16 cellular contexts compared by ENCODE assay signal in genomic region chr19:13872339-13872694, GRCh38. TPM values are rescaled to one million over a fixed set of nuclear protein-coding genes. Genes with fewer than 3 reads are reported as not detected.
A peak's percentile ranks its signal among the peaks of the same experiment; 100 is the strongest.
DNase-seq lines count a peak whose midpoint lies in the region; TF ChIP-seq lines count a peak whose summit lies in the region.
"Had no signal": no experiment of that assay in that cellular context is flagged by ENCODE, and none has a peak within 500 bp of the region (broad histone marks: within the 10 kb centered on the region; RNA-seq: fewer than 3 reads in every experiment).

No MANE protein-coding gene starts in this region.

- TF ChIP-seq CTCF in MM.1S (IDR thresholded peaks at IDR 0.05; ENCODE audit: low read length) = no peak
- no peak for TF ChIP-seq CTCF in endodermal cell (conservative IDR thresholded peaks at IDR 0.05)
- no peak for TF ChIP-seq CTCF in GM13977 (IDR thresholded peaks at IDR 0.05; ENCODE audit: extremely low read depth, insufficient read depth, missing control alignments)

- no peak for DNase-seq in T-helper 1 cell
- no peak for DNase-seq in MM.1S
- no peak for DNase-seq in endodermal cell
- DNase-seq in trophoblast cell = no peak
- DNase-seq in DMS153 treated with DMSO at 0.1 percent for 48 hours (lab: John Stamatoyannopoulos, UW; ENCODE audit: unreplicated experiment) = no peak
- DNase-seq in amniotic stem cell (lab: John Stamatoyannopoulos, UW) = no peak
- DNase-seq in GM13977 (ENCODE audit: low spot score) = no peak
- DNase-seq: aorta, GDM1, midbrain, NCI-H187, PC-3, tibial artery had no signal

- no peak overlapping the region for H2BK5ac ChIP-seq in trophoblast cell (ENCODE audit: low read depth, low read length, poor library complexity)

- peaks cover 18% of the 10 kb centered on the region for H3K27me3 Mint-ChIP-seq in T-helper 1 cell treated with Interleukin-12 subunit alpha and Interleukin-12 subunit beta and Interleukin-4 antibody, amounts not matched to agents 30 μg/mL and 1 μg/mL, for 36 hours (ENCODE audit: low read depth)
- H3K27me3 Mint-ChIP-seq in endodermal cell (ENCODE audit: insufficient read depth) = peaks cover 78% of the 10 kb centered on the region

- H3K4ac ChIP-seq in trophoblast cell (ENCODE audit: low read depth, low read length) = no peak overlapping the region

- peak overlapping the region; percentile 28 for H2BK120ac ChIP-seq in trophoblast cell (ENCODE audit: insufficient read depth, low read length, poor library complexity)

- peak overlapping the region; percentile 34 for H3K4me3 Mint-ChIP-seq in T-helper 1 cell treated with Interleukin-12 subunit alpha and Interleukin-12 subunit beta and Interleukin-4 antibody, amounts not matched to agents 30 μg/mL and 1 μg/mL, for 36 hours
- H3K4me3 Mint-ChIP-seq in endodermal cell = peak overlapping the region; percentile 63

- H3K9me3 ChIP-seq in MM.1S (replicated peaks; ENCODE audit: insufficient read depth, low read length) (no peaks in the 10 kb centered on the region), endodermal cell (ENCODE audit: control insufficient read depth, low read length) (no peaks in the 10 kb centered on the region), trophoblast cell (ENCODE audit: insufficient read depth, low read depth, low read length) (peaks cover under 1% of the 10 kb centered on the region)
- H3K9me3 ChIP-seq: tibial artery had no signal

- no peak overlapping the region for H3K14ac ChIP-seq in trophoblast cell (ENCODE audit: low read length)

- no peak overlapping the region for H3K4me3 ChIP-seq in MM.1S (ENCODE audit: low read length)
- no peak overlapping the region for H3K4me3 ChIP-seq in endodermal cell (ENCODE audit: low read length)
- H3K4me3 ChIP-seq in trophoblast cell (ENCODE audit: low read depth, low read length) = no peak overlapping the region

- no peak overlapping the region for H3K27ac ChIP-seq in MM.1S (ENCODE audit: low read length)
- H3K27ac ChIP-seq in endodermal cell (ENCODE audit: low read depth, low read length) = no peak overlapping the region
- no peak overlapping the region for H3K27ac ChIP-seq in trophoblast cell (ENCODE audit: low read depth, low read length)
- H3K27ac ChIP-seq: tibial artery, VCaP had no signal

- H4K8ac ChIP-seq in trophoblast cell (ENCODE audit: low read depth, low read length) = no peak overlapping the region

- peaks cover 7% of the 10 kb centered on the region for H3K79me1 ChIP-seq in trophoblast cell (ENCODE audit: low read length)

- no peak overlapping the region for H4K12ac ChIP-seq in trophoblast cell (ENCODE audit: low read depth, low read length)

- H3K4me1 Mint-ChIP-seq in T-helper 1 cell treated with Interleukin-12 subunit alpha and Interleukin-12 subunit beta and Interleukin-4 antibody, amounts not matched to agents 30 μg/mL and 1 μg/mL, for 36 hours (ENCODE audit: low read depth) = no peaks in the 10 kb centered on the region
- H3K4me1 Mint-ChIP-seq in endodermal cell = peaks cover 8% of the 10 kb centered on the region

- no peaks in the 10 kb centered on the region for H3K36me3 Mint-ChIP-seq in T-helper 1 cell treated with Interleukin-12 subunit alpha and Interleukin-12 subunit beta and Interleukin-4 antibody, amounts not matched to agents 30 μg/mL and 1 μg/mL, for 36 hours (ENCODE audit: low read depth)
- H3K36me3 Mint-ChIP-seq in endodermal cell (ENCODE audit: low read depth) = no peaks in the 10 kb centered on the region

- H3K4me2 ChIP-seq in MM.1S (ENCODE audit: low read depth, low read length) (peak overlapping the region; percentile 62; the same call in 1 of the 2 replicates), trophoblast cell (ENCODE audit: low read length) (peak overlapping the region; percentile 66)

- H2BK12ac ChIP-seq in trophoblast cell (ENCODE audit: low read length) = no peak overlapping the region

- H3K27me3 ChIP-seq in MM.1S (replicated peaks; ENCODE audit: insufficient read depth, low read length) (peaks cover 85% of the 10 kb centered on the region), endodermal cell (ENCODE audit: control insufficient read depth, insufficient read depth, low read length, poor library complexity, severe bottlenecking) (peaks cover 41% of the 10 kb centered on the region), trophoblast cell (ENCODE audit: insufficient read depth, low read length) (no peaks in the 10 kb centered on the region)

- no peak overlapping the region for H3K23ac ChIP-seq in trophoblast cell (ENCODE audit: low read length)

- H4K91ac ChIP-seq in trophoblast cell (ENCODE audit: low read depth, low read length) = no peak overlapping the region

- 39% methylated on average over 5 of the region's 5 CpGs; no CpG with 5 or more reads in 1 of the 2 experiments for WGBS in endodermal cell (ENCODE audit: insufficient coverage in 1 of 2, insufficient read length in 1 of 2), 2 experiments
- no CpG with 5 or more reads among the region's 5 CpGs for WGBS in trophoblast cell (ENCODE audit: extremely low coverage, insufficient coverage, insufficient read length)

- in situ Hi-C loops in GM13977 (cut with MboI; ENCODE audit: low pct_unique_long_range_greater_than_20kb, low sequenced_read_pairs, unreplicated experiment) = loop anchor here (10.0 kb wide), 2 partner anchors 202 to 268 kb away; partner anchors contain the start of gene MISP3

- peak overlapping the region; percentile 53; the same call in 1 of the 2 replicates for H2AFZ ChIP-seq in MM.1S (ENCODE audit: low read length)
- peak overlapping the region; percentile 30 for H2AFZ ChIP-seq in trophoblast cell (ENCODE audit: insufficient read depth, low read length, poor library complexity)

- no peaks in the 10 kb centered on the region for H3K9me3 Mint-ChIP-seq in T-helper 1 cell treated with Interleukin-12 subunit alpha and Interleukin-12 subunit beta and Interleukin-4 antibody, amounts not matched to agents 30 μg/mL and 1 μg/mL, for 36 hours
- H3K9me3 Mint-ChIP-seq in endodermal cell = no peaks in the 10 kb centered on the region

- H3K4me1 ChIP-seq in MM.1S (ENCODE audit: low read length) (no peaks in the 10 kb centered on the region), endodermal cell (ENCODE audit: control insufficient read depth, insufficient read depth, low read length) (no peaks in the 10 kb centered on the region), trophoblast cell (ENCODE audit: control insufficient read depth in 1 of 2, insufficient read depth in 2 of 2, low read length in 2 of 2) (peaks cover 14 to 21% of the 10 kb centered on the region in 2 experiments)

- H3K9ac ChIP-seq in MM.1S (ENCODE audit: low read length) (no peak overlapping the region), endodermal cell (ENCODE audit: extremely low read depth, low read length, poor library complexity, severe bottlenecking) (no peak overlapping the region), trophoblast cell (ENCODE audit: low read length) (no peak overlapping the region)

- no peak overlapping the region for H3K18ac ChIP-seq in trophoblast cell (ENCODE audit: low read length)

- H3F3A ChIP-seq in MM.1S (ENCODE audit: insufficient read depth, low read length) = no peaks in the 10 kb centered on the region

- no peaks in the 10 kb centered on the region for H3K9me2 ChIP-seq in MM.1S (replicated peaks; ENCODE audit: insufficient read depth, low read length)

- H3K36me3 ChIP-seq in MM.1S (replicated peaks; ENCODE audit: insufficient read depth, low read length) = no peaks in the 10 kb centered on the region
- H3K36me3 ChIP-seq in endodermal cell (ENCODE audit: control insufficient read depth, insufficient read depth, low read length) = no peaks in the 10 kb centered on the region
- no peaks in the 10 kb centered on the region for H3K36me3 ChIP-seq in trophoblast cell (ENCODE audit: control insufficient read depth in 1 of 2, insufficient read depth in 2 of 2, low read length in 2 of 2)
- H3K36me3 ChIP-seq: tibial artery had no signal

- no peak overlapping the region for H3K27ac Mint-ChIP-seq in T-helper 1 cell treated with Interleukin-12 subunit alpha and Interleukin-12 subunit beta and Interleukin-4 antibody, amounts not matched to agents 30 μg/mL and 1 μg/mL, for 36 hours
- H3K27ac Mint-ChIP-seq in endodermal cell = no peak overlapping the region

- no peak overlapping the region for H2AK5ac ChIP-seq in trophoblast cell (ENCODE audit: low read length)

- H4K20me1 ChIP-seq in MM.1S (ENCODE audit: insufficient read depth, low read length) = no peaks in the 10 kb centered on the region

- H3K79me2 ChIP-seq in MM.1S (ENCODE audit: low read length) = no peaks in the 10 kb centered on the region
- no peaks in the 10 kb centered on the region for H3K79me2 ChIP-seq in trophoblast cell (ENCODE audit: control insufficient read depth, insufficient read depth, low read length, poor library complexity)

RNA-seq across cellular contexts. Expression of gene NANOS3, which starts 4.6 kb away (rescaled TPM):
- under 1 TPM in 1 of 2 donors, not detected in 1; 0.64 TPM for total RNA-seq in endodermal cell
- polyA plus RNA-seq in endodermal cell (2013, experiment 1 of 2) = 2.6 TPM
- polyA plus RNA-seq in endodermal cell (2013, experiment 2 of 2) = 2.0 TPM
- 1.8 and 2.0 TPM in 2 replicates for polyA plus RNA-seq in trophoblast cell (2013)
- total RNA-seq: A172 had no signal

RNA-seq across cellular contexts. Expression of gene BRME1, which starts 33.6 kb away (rescaled TPM):
- 1 to 10 TPM; 4.4 to 7.4 TPM for total RNA-seq in endodermal cell
- polyA plus RNA-seq in endodermal cell (2013, experiment 1 of 2) = 4.4 TPM
- 2.5 TPM for polyA plus RNA-seq in endodermal cell (2013, experiment 2 of 2)
- 1.1 TPM in 2 replicates for polyA plus RNA-seq in trophoblast cell (2013)

RNA-seq across cellular contexts. Expression of gene CC2D1A, which starts 33.7 kb away (rescaled TPM):
- total RNA-seq in endodermal cell = 10 to 100 TPM; 45.1 to 55.9 TPM
- 24.2 TPM for polyA plus RNA-seq in endodermal cell (2013, experiment 1 of 2)
- 21.9 TPM for polyA plus RNA-seq in endodermal cell (2013, experiment 2 of 2)
- 17.6 and 17.8 TPM in 2 replicates for polyA plus RNA-seq in trophoblast cell (2013)
